Comparison of ENCODE assay signal across 9 cellular contexts in genomic region chr10:89392974-89393373, GRCh38. TPM values are rescaled to one million over a fixed set of nuclear protein-coding genes. Genes with fewer than 3 reads are reported as not detected.
DNase-seq lines count a peak whose midpoint lies in the region; ATAC-seq, FAIRE-seq and TF ChIP-seq lines count a peak whose summit lies in the region.
"Had no signal": no experiment of that assay in that cellular context is flagged by ENCODE, and none has a peak within 500 bp of the region (broad histone marks: within the 10 kb centered on the region; RNA-seq: fewer than 3 reads in every experiment).

No MANE protein-coding gene starts in this region.

- no peaks in the 10 kb centered on the region for H3K36me3 ChIP-seq in CD8-positive, alpha-beta memory T cell (ENCODE audit: insufficient read depth, low read length)
- no peaks in the 10 kb centered on the region for H3K36me3 ChIP-seq in SJCRH30

- no peaks in the 10 kb centered on the region for H3K9me3 ChIP-seq in CD8-positive, alpha-beta memory T cell (ENCODE audit: low read length)
- no peaks in the 10 kb centered on the region for H3K9me3 ChIP-seq in SJCRH30 (replicated peaks)

- no peak for TF ChIP-seq POLR2A in H54 (IDR thresholded peaks at IDR 0.05; ENCODE audit: low read depth, low read length)

- H3K27me3 ChIP-seq in CD8-positive, alpha-beta memory T cell (ENCODE audit: insufficient read depth, low read length, poor library complexity, severe bottlenecking), result no peaks in the 10 kb centered on the region
- no peaks in the 10 kb centered on the region for H3K27me3 ChIP-seq in SJCRH30

- peak overlapping the region; percentile 83 to 95 (median 94) for H3K4me3 Mint-ChIP-seq in CD8-positive, alpha-beta memory T cell
- peak overlapping the region; percentile 78 to 85 (median 83) for H3K4me3 Mint-ChIP-seq in nephron

- ATAC-seq in esophagus mucosa, result peak; percentile 36

- H3K36me3 Mint-ChIP-seq in CD8-positive, alpha-beta memory T cell, result peaks cover 0 to 5% (median 3%) of the 10 kb centered on the region in 3 donors
- H3K36me3 Mint-ChIP-seq in nephron (ENCODE audit: low read depth), result peaks cover 3% of the 10 kb centered on the region

- no peak for FAIRE-seq in H54 (lab: Jason Lieb, UNC)

- H3K27me3 Mint-ChIP-seq in CD8-positive, alpha-beta memory T cell, result no peaks in the 10 kb centered on the region
- no peaks in the 10 kb centered on the region for H3K27me3 Mint-ChIP-seq in nephron (ENCODE audit: low read depth)

- CTCF ChIA-PET in CD8-positive, alpha-beta memory T cell (lab: Charles Lee), result interaction anchor here (0.6 to 1.5 kb wide), 6 partner anchors 9 to 61 kb away, joined by 3 to 4 read pairs (median 3); partner anchors contain the start of gene IFIT5

- H3K4me3 ChIP-seq in CD8-positive, alpha-beta memory T cell (ENCODE audit: low read length), result peak overlapping the region; percentile 89
- peak overlapping the region; percentile 61; the same call in 1 of the 2 replicates for H3K4me3 ChIP-seq in SJCRH30

- POLR2A ChIA-PET in CD8-positive, alpha-beta memory T cell (lab: Charles Lee), result interaction anchor here (0.6 to 2.3 kb wide), 4 partner anchors 21 to 391 kb away, joined by 4 to 30 read pairs (median 6); partner anchors contain the start of genes IFIT2, IFIT5 and LIPA

- no peak for DNase-seq in CD8-positive, alpha-beta memory T cell
- DNase-seq in H54 (ENCODE audit: insufficient read length, low spot score) (peak; percentile 16), SJCRH30 (no peak), ecto neural progenitor cell (ENCODE audit: low spot score) (no peak), COLO829 (ENCODE audit: low spot score) (no peak), NK-92 (lab: John Stamatoyannopoulos, UW; ENCODE audit: unreplicated experiment) (no peak)

- peak overlapping the region; percentile 68 for H3K27ac ChIP-seq in CD8-positive, alpha-beta memory T cell (ENCODE audit: low read depth, low read length)
- H3K27ac ChIP-seq in SJCRH30, result no peak overlapping the region

- TF ChIP-seq CTCF in nephron (IDR thresholded peaks at IDR 0.05; ENCODE audit: unreplicated experiment in 3 of 3), result no peak

- H3K4me1 Mint-ChIP-seq in CD8-positive, alpha-beta memory T cell, result peaks cover 23 to 43% (median 37%) of the 10 kb centered on the region in 3 donors
- peaks cover 23% of the 10 kb centered on the region for H3K4me1 Mint-ChIP-seq in nephron

- H3K27ac Mint-ChIP-seq in CD8-positive, alpha-beta memory T cell, result peak overlapping the region; percentile 81 to 97 (median 92)
- peak overlapping the region; percentile 93 to 98 (median 95) for H3K27ac Mint-ChIP-seq in nephron

- peaks cover 26% of the 10 kb centered on the region for H3K4me1 ChIP-seq in CD8-positive, alpha-beta memory T cell (ENCODE audit: insufficient read depth, low read length)
- H3K4me1 ChIP-seq in SJCRH30, result peaks cover 5% of the 10 kb centered on the region; the same call in 1 of the 2 replicates

- H3K9me3 Mint-ChIP-seq in CD8-positive, alpha-beta memory T cell, result no peaks in the 10 kb centered on the region
- H3K9me3 Mint-ChIP-seq in nephron, result peaks cover 4% of the 10 kb centered on the region

RNA-seq across cellular contexts. Expression of gene IFIT1, which starts 0.6 kb away (rescaled TPM):
- under 1 TPM; 0.39 to 0.71 TPM for total RNA-seq in CD8-positive, alpha-beta memory T cell
- polyA plus RNA-seq in CD8-positive, alpha-beta memory T cell, result 4.1 TPM
- 0.33 and 0.36 TPM in 2 replicates for total RNA-seq in SJCRH30 (2014; rRNA removed; shearing (Covaris generic))
- total RNA-seq in esophagus mucosa, result 3.8 TPM

RNA-seq across cellular contexts. Expression of gene IFIT1B, which starts 15.1 kb away (rescaled TPM):
- not detected for total RNA-seq in CD8-positive, alpha-beta memory T cell
- polyA plus RNA-seq in CD8-positive, alpha-beta memory T cell, result 0.14 TPM
- total RNA-seq in SJCRH30 (2014; rRNA removed; shearing (Covaris generic)), result not detected in 2 replicates
- total RNA-seq in esophagus mucosa, result not detected
- total RNA-seq: SK-MEL-5 had no signal

RNA-seq across cellular contexts. Expression of gene IFIT5, which starts 21.4 kb away (rescaled TPM):
- total RNA-seq in CD8-positive, alpha-beta memory T cell, result 1 to 10 TPM; 6.2 to 6.5 TPM
- 7.9 TPM for polyA plus RNA-seq in CD8-positive, alpha-beta memory T cell
- total RNA-seq in SJCRH30 (2014; rRNA removed; shearing (Covaris generic)), result 7.1 and 8.1 TPM in 2 replicates
- 5.3 TPM for total RNA-seq in esophagus mucosa
